9 cellular contexts compared by ENCODE assay signal in the genomic region with DNA sequence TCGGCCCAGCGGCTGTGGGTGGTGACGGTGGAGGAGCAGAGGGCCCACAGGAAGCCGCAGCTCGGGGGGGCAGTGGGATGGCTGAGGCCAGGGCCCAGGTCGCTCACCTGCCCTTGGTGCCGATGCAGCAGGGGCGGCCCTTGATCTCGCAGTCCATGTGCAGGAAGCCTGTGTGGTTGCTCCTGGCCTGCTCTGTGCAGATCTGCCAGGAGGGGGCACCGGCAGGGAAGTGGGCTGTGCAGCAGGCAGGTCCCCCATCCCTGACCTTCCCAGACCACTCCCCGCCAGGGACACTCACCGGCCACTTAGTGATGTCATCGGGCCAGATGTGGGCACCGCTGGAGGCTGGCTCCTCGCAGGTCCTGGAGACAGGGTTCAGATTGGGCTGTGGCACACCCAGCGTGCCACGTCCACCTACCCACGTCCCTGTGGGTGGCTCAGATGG. TPM values are rescaled to one million over a fixed set of nuclear protein-coding genes. Genes with fewer than 3 reads are reported as not detected.
DNase-seq lines count a peak whose midpoint lies in the region; FAIRE-seq and TF ChIP-seq lines count a peak whose summit lies in the region.
"Had no signal": no experiment of that assay in that cellular context is flagged by ENCODE, and none has a peak within 500 bp of the region (broad histone marks: within the 10 kb centered on the region; RNA-seq: fewer than 3 reads in every experiment).

No MANE protein-coding gene starts in this region.

- H3K56ac ChIP-seq in mesendoderm (ENCODE audit: low read length) = no peak overlapping the region

- DNase-seq in COLO668 (lab: John Stamatoyannopoulos, UW; ENCODE audit: unreplicated experiment) (peak; percentile 10), GM13977 (ENCODE audit: low spot score) (no peak), astrocyte of the cerebellum (ENCODE audit: low read depth) (no peak), mesendoderm (peak; percentile 67), GM19239 (ENCODE audit: insufficient read length, low spot score) (no peak), RCC 7860 (ENCODE audit: low spot score) (no peak), breast epithelium (ENCODE audit: low spot score in 2 of 2) (no peak)
- DNase-seq: esophagus squamous epithelium had no signal

- H4K5ac ChIP-seq in mesendoderm (ENCODE audit: low read length) = no peak overlapping the region

- H2AK5ac ChIP-seq in mesendoderm (ENCODE audit: low read length) = no peak overlapping the region

- TF ChIP-seq CTCF in GM13977 (IDR thresholded peaks at IDR 0.05; ENCODE audit: extremely low read depth, insufficient read depth, missing control alignments) (peak; percentile 56), astrocyte of the cerebellum (IDR thresholded peaks at IDR 0.05; ENCODE audit: low read depth, low read length, missing control alignments) (peak; percentile 30), breast epithelium (IDR thresholded peaks at IDR 0.05) (no peak)

- H3K4ac ChIP-seq in mesendoderm (ENCODE audit: low read depth, low read length) = no peak overlapping the region

- H2BK5ac ChIP-seq in mesendoderm (ENCODE audit: low read length) = no peak overlapping the region

- no peak overlapping the region for H4K8ac ChIP-seq in mesendoderm (ENCODE audit: low read depth, low read length)

- H3K4me1 ChIP-seq in mesendoderm (ENCODE audit: control insufficient read depth, low read depth, low read length) = no peaks in the 10 kb centered on the region
- no peaks in the 10 kb centered on the region for H3K4me1 ChIP-seq in breast epithelium
- H3K4me1 ChIP-seq: esophagus squamous epithelium, SJCRH30 had no signal

- H3K4me2 ChIP-seq in mesendoderm (ENCODE audit: low read length) = no peak overlapping the region

- intact Hi-C loops in breast epithelium (cut with DNase I; ENCODE audit: low total_unique reads) = no loop called here

- no peak for FAIRE-seq in GM19239 (lab: Jason Lieb, UNC)
- FAIRE-seq in RCC 7860 (lab: Jason Lieb, UNC) = no peak

- H3K79me2 ChIP-seq in mesendoderm (ENCODE audit: control insufficient read depth, insufficient read depth, low read length) = no peaks in the 10 kb centered on the region

- no CpG with 5 or more reads among the region's 18 CpGs for WGBS in mesendoderm (ENCODE audit: extremely low coverage, insufficient coverage, low lambda C conversion rate)

- no peak overlapping the region for H2BK15ac ChIP-seq in mesendoderm (replicated peaks; ENCODE audit: low read depth)

- H3K23ac ChIP-seq in mesendoderm (ENCODE audit: low read length) = no peak overlapping the region

- no peak overlapping the region for H3K18ac ChIP-seq in mesendoderm (ENCODE audit: low read length)

- H3K9me3 ChIP-seq in breast epithelium = no peaks in the 10 kb centered on the region
- H3K9me3 ChIP-seq: esophagus squamous epithelium, SJCRH30 had no signal

- no peak overlapping the region for H3K9ac ChIP-seq in mesendoderm (ENCODE audit: low read length)

- no peak overlapping the region for H2BK120ac ChIP-seq in mesendoderm (ENCODE audit: low read depth, low read length)

- H3K79me1 ChIP-seq in mesendoderm (ENCODE audit: low read length) = no peaks in the 10 kb centered on the region

- in situ Hi-C loops in GM13977 (cut with MboI; ENCODE audit: low pct_unique_long_range_greater_than_20kb, low sequenced_read_pairs, unreplicated experiment) = no loop called here
- in situ Hi-C loops in astrocyte of the cerebellum (cut with HindIII; ENCODE audit: low sequenced_read_pairs) = loop anchor here (25.0 kb wide), 1 partner anchor 164 kb away; a partner anchor contains a TSS

- TF ChIP-seq POLR2A in breast epithelium (IDR thresholded peaks at IDR 0.05) = no peak

- H3K36me3 ChIP-seq in mesendoderm (ENCODE audit: control insufficient read depth, insufficient read depth, low read length) (no peaks in the 10 kb centered on the region), breast epithelium (no peaks in the 10 kb centered on the region)
- H3K36me3 ChIP-seq: SJCRH30 had no signal

- H3K27me3 ChIP-seq in mesendoderm (ENCODE audit: insufficient read depth, low read length, poor library complexity) (no peaks in the 10 kb centered on the region), breast epithelium (no peaks in the 10 kb centered on the region)
- H3K27me3 ChIP-seq: esophagus squamous epithelium had no signal

- H3K27ac ChIP-seq in mesendoderm (ENCODE audit: low read depth, low read length) (no peak overlapping the region), breast epithelium (no peak overlapping the region)
- H3K27ac ChIP-seq: esophagus squamous epithelium, SJCRH30 had no signal

- no peak overlapping the region for H3K4me3 ChIP-seq in astrocyte of the cerebellum (ENCODE audit: low read depth, low read length)
- no peak overlapping the region for H3K4me3 ChIP-seq in mesendoderm (ENCODE audit: low read length)
- H3K4me3 ChIP-seq in breast epithelium = no peak overlapping the region
- H3K4me3 ChIP-seq: esophagus squamous epithelium, SJCRH30 had no signal

RNA-seq across cellular contexts. Expression of a gene that starts 6.2 kb away (rescaled TPM):
- polyA plus RNA-seq in mesendoderm (2013, experiment 1 of 2) = 0.15 TPM
- polyA plus RNA-seq in mesendoderm (2013, experiment 2 of 2) = 0.14 TPM
- total RNA-seq in breast epithelium = not detected
- total RNA-seq: esophagus squamous epithelium had no signal

RNA-seq across cellular contexts. Expression of a gene that starts 20.6 kb away (rescaled TPM):
- 21.4 TPM for polyA plus RNA-seq in mesendoderm (2013, experiment 1 of 2)
- polyA plus RNA-seq in mesendoderm (2013, experiment 2 of 2) = 21.3 TPM
- 10 to 100 TPM; 17.4 to 22.5 (median 17.7) TPM for total RNA-seq in breast epithelium

RNA-seq across cellular contexts. Expression of a gene that starts 27.7 kb away (rescaled TPM):
- 12.3 TPM for polyA plus RNA-seq in mesendoderm (2013, experiment 1 of 2)
- polyA plus RNA-seq in mesendoderm (2013, experiment 2 of 2) = 11.8 TPM
- total RNA-seq in breast epithelium = 10 to 100 TPM; 13.4 to 35.5 (median 26.8) TPM

Comparison
In these comparisons a context has a peak if more than half of its experiments do, and no peak if none do; other contexts are left out.
1. DNase-seq: peak in COLO668 (single experiment) and mesendoderm (single experiment); none in GM13977 (single experiment), astrocyte of the cerebellum (single experiment), GM19239 (single experiment), RCC 7860 (single experiment) and breast epithelium (0 of 2).
2. CTCF ChIP-seq: peak in GM13977 (single experiment) and astrocyte of the cerebellum (single experiment); none in breast epithelium (0 of 3).